In genomic region chr12:64610660-64611429, GRCh38 we compare ENCODE assay signal across 8 cellular contexts. TPM values are rescaled to one million over a fixed set of nuclear protein-coding genes. Genes with fewer than 3 reads are reported as not detected.
DNase-seq lines count a peak whose midpoint lies in the region; ATAC-seq and TF ChIP-seq lines count a peak whose summit lies in the region.

No MANE protein-coding gene starts in this region.

- H3K79me2 ChIP-seq in osteoblast (ENCODE audit: insufficient read depth, low read length) = peaks cover 47% of the 10 kb centered on the region

- peaks cover 9 to 42% (median 31%) of the 10 kb centered on the region in 11 experiments; a peak in 16 of 22 replicates for H4K20me1 ChIP-seq in BLaER1 treated with 17β-estradiol and CSF1 and Interleukin-3, amounts not matched to agents 10 nM and 100 nM
- no peaks in the 10 kb centered on the region for H4K20me1 ChIP-seq in osteoblast (ENCODE audit: insufficient read depth, low read length)

- H3K27me3 Mint-ChIP-seq in activated T-helper 1 cell treated with anti-CD3 and anti-CD28 coated beads, Interleukin-12 subunit alpha, Interleukin-12 subunit beta, Interleukin-2, Interleukin-4 antibody, amounts not matched to agents 30 ng/mL and 10 ng/mL and 1 ng/mL, durations not matched to agents 14 hours and 24 hours and 36 hours (ENCODE audit: insufficient read depth) = no peaks in the 10 kb centered on the region
- H3K27me3 Mint-ChIP-seq in type B pancreatic cell = no peaks in the 10 kb centered on the region

- no peak for TF ChIP-seq CTCF in foreskin keratinocyte (conservative IDR thresholded peaks at IDR 0.05)
- no peak for TF ChIP-seq CTCF in osteoblast (IDR thresholded peaks at IDR 0.05; ENCODE audit: extremely low read depth, low read depth, low read length)
- no peak for TF ChIP-seq CTCF in type B pancreatic cell (conservative IDR thresholded peaks at IDR 0.05)

- ATAC-seq in GM19043 (IDR thresholded peaks at IDR 0.05; ENCODE audit: low read depth, unreplicated experiment) (peak; percentile 40), HG03342 (IDR thresholded peaks at IDR 0.05; ENCODE audit: unreplicated experiment) (peak; percentile 46), foreskin keratinocyte (peak; percentile 47)

- H3K27me3 ChIP-seq in BLaER1 treated with 17β-estradiol and CSF1 and Interleukin-3, amounts not matched to agents 10 nM and 100 nM = no peaks in the 10 kb centered on the region
- H3K27me3 ChIP-seq in foreskin keratinocyte (no peaks in the 10 kb centered on the region), osteoblast (ENCODE audit: insufficient read depth, low read length) (no peaks in the 10 kb centered on the region)

- H3K4me1 Mint-ChIP-seq in activated T-helper 1 cell treated with anti-CD3 and anti-CD28 coated beads, Interleukin-12 subunit alpha, Interleukin-12 subunit beta, Interleukin-2, Interleukin-4 antibody, amounts not matched to agents 30 ng/mL and 10 ng/mL and 1 ng/mL, durations not matched to agents 14 hours and 24 hours and 36 hours (ENCODE audit: low read depth) = peaks cover 50% of the 10 kb centered on the region
- peaks cover 20% of the 10 kb centered on the region for H3K4me1 Mint-ChIP-seq in type B pancreatic cell (ENCODE audit: unreplicated experiment)

- peak overlapping the region; percentile 92 to 99 (median 94) for H3K9ac ChIP-seq in BLaER1 treated with 17β-estradiol and CSF1 and Interleukin-3, amounts not matched to agents 10 nM and 100 nM

- H3K9me3 Mint-ChIP-seq in activated T-helper 1 cell treated with anti-CD3 and anti-CD28 coated beads, Interleukin-12 subunit alpha, Interleukin-12 subunit beta, Interleukin-2, Interleukin-4 antibody, amounts not matched to agents 30 ng/mL and 10 ng/mL and 1 ng/mL, durations not matched to agents 14 hours and 24 hours and 36 hours = no peaks in the 10 kb centered on the region
- no peaks in the 10 kb centered on the region for H3K9me3 Mint-ChIP-seq in type B pancreatic cell

- H3K27ac Mint-ChIP-seq in activated T-helper 1 cell treated with anti-CD3 and anti-CD28 coated beads, Interleukin-12 subunit alpha, Interleukin-12 subunit beta, Interleukin-2, Interleukin-4 antibody, amounts not matched to agents 30 ng/mL and 10 ng/mL and 1 ng/mL, durations not matched to agents 14 hours and 24 hours and 36 hours = peak overlapping the region; percentile 89
- peak overlapping the region; percentile 73 for H3K27ac Mint-ChIP-seq in type B pancreatic cell

- DNase-seq in OCI-M1 (lab: John Stamatoyannopoulos, UW) (peak; percentile 70), foreskin keratinocyte (peak in 1 of 2 donors; percentile 43), osteoblast (ENCODE audit: insufficient read length, low spot score, missing footprints) (peak; percentile 95), type B pancreatic cell (ENCODE audit: extremely low spot score, unreplicated experiment) (peak; percentile 76)
- DNase-seq in activated T-helper 1 cell treated with anti-CD3 and anti-CD28 coated beads, Interleukin-12 subunit alpha, Interleukin-12 subunit beta, Interleukin-2, Interleukin-4 antibody, amounts not matched to agents 30 ng/mL and 10 ng/mL and 1 ng/mL, durations not matched to agents 14 hours and 24 hours and 36 hours (ENCODE audit: low spot score) = peak; percentile 69

- no peaks in the 10 kb centered on the region for H3K9me3 ChIP-seq in BLaER1 treated with 17β-estradiol and CSF1 and Interleukin-3, amounts not matched to agents 10 nM and 100 nM (replicated peaks in 1 of 11)
- no peaks in the 10 kb centered on the region for H3K9me3 ChIP-seq in osteoblast (ENCODE audit: low read depth, low read length)

- H3K4me3 Mint-ChIP-seq in activated T-helper 1 cell treated with anti-CD3 and anti-CD28 coated beads, Interleukin-12 subunit alpha, Interleukin-12 subunit beta, Interleukin-2, Interleukin-4 antibody, amounts not matched to agents 30 ng/mL and 10 ng/mL and 1 ng/mL, durations not matched to agents 14 hours and 24 hours and 36 hours = peak overlapping the region; percentile 97
- H3K4me3 Mint-ChIP-seq in type B pancreatic cell = peak overlapping the region; percentile 94

- peaks cover 19% of the 10 kb centered on the region for H3K36me3 Mint-ChIP-seq in activated T-helper 1 cell treated with anti-CD3 and anti-CD28 coated beads, Interleukin-12 subunit alpha, Interleukin-12 subunit beta, Interleukin-2, Interleukin-4 antibody, amounts not matched to agents 30 ng/mL and 10 ng/mL and 1 ng/mL, durations not matched to agents 14 hours and 24 hours and 36 hours (ENCODE audit: low read depth)
- H3K36me3 Mint-ChIP-seq in type B pancreatic cell = peaks cover 13% of the 10 kb centered on the region

- H3K4me2 ChIP-seq in BLaER1 treated with 17β-estradiol and CSF1 and Interleukin-3, amounts not matched to agents 10 nM and 100 nM = peak overlapping the region; percentile 83 to 95 (median 89)
- peak overlapping the region; percentile 98 for H3K4me2 ChIP-seq in osteoblast (ENCODE audit: insufficient read depth, low read length)

- H3K27ac ChIP-seq in BLaER1 treated with 17β-estradiol and CSF1 and Interleukin-3, amounts not matched to agents 10 nM and 100 nM = peak overlapping the region; percentile 84 to 100 (median 97)
- H3K27ac ChIP-seq in foreskin keratinocyte (peak overlapping the region; percentile 38), osteoblast (ENCODE audit: low read depth, low read length) (peak overlapping the region; percentile 72)

- peaks cover 17 to 39% (median 24%) of the 10 kb centered on the region in 11 experiments; a peak in 20 of 22 replicates for H3K36me3 ChIP-seq in BLaER1 treated with 17β-estradiol and CSF1 and Interleukin-3, amounts not matched to agents 10 nM and 100 nM
- H3K36me3 ChIP-seq in osteoblast (ENCODE audit: insufficient read depth, low read length) = no peaks in the 10 kb centered on the region

- intact Hi-C loops in activated T-helper 1 cell treated with anti-CD3 and anti-CD28 coated beads, Interleukin-12 subunit alpha, Interleukin-12 subunit beta, Interleukin-2, Interleukin-4 antibody, amounts not matched to agents 30 ng/mL and 10 ng/mL and 1 ng/mL, durations not matched to agents 14 hours and 24 hours and 36 hours (cut with micrococcal nuclease) = loop anchor here (1.0 to 5.0 kb wide), 4 partner anchors 14 to 1691 kb away; partner anchors contain the start of genes HELB and XPOT

- H2AFZ ChIP-seq in osteoblast (ENCODE audit: low read length) = peak overlapping the region; percentile 93

- H3K4me3 ChIP-seq in BLaER1 treated with 17β-estradiol and CSF1 and Interleukin-3, amounts not matched to agents 10 nM and 100 nM = peak overlapping the region; percentile 81 to 99 (median 88)
- H3K4me3 ChIP-seq in osteoblast (ENCODE audit: insufficient read depth, low read length) = peak overlapping the region; percentile 90

- peaks cover 41 to 51% (median 48%) of the 10 kb centered on the region in 10 experiments for H3K4me1 ChIP-seq in BLaER1 treated with 17β-estradiol and CSF1 and Interleukin-3, amounts not matched to agents 10 nM and 100 nM
- H3K4me1 ChIP-seq in foreskin keratinocyte = no peaks in the 10 kb centered on the region
- H3K4me1 ChIP-seq in osteoblast (ENCODE audit: insufficient read depth, low read length) = peaks cover 17% of the 10 kb centered on the region

RNA-seq across cellular contexts. Expression of gene RASSF3, which starts 0.6 kb away (rescaled TPM):
- total RNA-seq in activated T-helper 1 cell treated with anti-CD3 and anti-CD28 coated beads, Interleukin-12 subunit alpha, Interleukin-12 subunit beta, Interleukin-2, Interleukin-4 antibody, amounts not matched to agents 30 ng/mL and 10 ng/mL and 1 ng/mL, durations not matched to agents 14 hours and 24 hours and 36 hours = 37.1 and 38.3 TPM in 2 replicates
- total RNA-seq in foreskin keratinocyte (12.4 and 13.6 TPM in 2 replicates), osteoblast (12.7 and 13.8 TPM in 2 replicates), type B pancreatic cell (ENCODE audit: low replicate concordance) (16.3 and 31.8 TPM in 2 replicates)
- 4.2 and 5.5 TPM in 2 replicates for polyA plus RNA-seq in foreskin keratinocyte

Comparison
In these comparisons a context has a peak if more than half of its experiments do, and no peak if none do; other contexts are left out.
1. H3K27ac ChIP-seq: peak in every context shown above with its lines; median percentile 97 in BLaER1 treated with 17β-estradiol and CSF1 and Interleukin-3, amounts not matched to agents 10 nM and 100 nM; 72 in osteoblast; 38 in foreskin keratinocyte.